In genomic region chr1:155326020-155326526, GRCh38 we compare ENCODE assay signal across 10 cellular contexts. TPM values are rescaled to one million over a fixed set of nuclear protein-coding genes. Genes with fewer than 3 reads are reported as not detected.
A peak's percentile ranks its signal among the peaks of the same experiment; 100 is the strongest.
DNase-seq lines count a peak whose midpoint lies in the region; ATAC-seq and TF ChIP-seq lines count a peak whose summit lies in the region.
"Had no signal": no experiment of that assay in that cellular context is flagged by ENCODE, and none has a peak within 500 bp of the region (broad histone marks: within the 10 kb centered on the region; RNA-seq: fewer than 3 reads in every experiment).

No MANE protein-coding gene starts in this region.

- no TSS peak for BruUV-seq in PC-3 (replicated peaks; lab: Mats Ljungman, UMichigan)

- ATAC-seq in DND-41 (ENCODE audit: insufficient read depth, low read depth) (no peak), PC-3 (no peak), gastroesophageal sphincter (no peak), HG02678 (IDR thresholded peaks at IDR 0.05; ENCODE audit: unreplicated experiment) (no peak)
- ATAC-seq: left lung had no signal

- H3K9me3 ChIP-seq in DND-41 (ENCODE audit: insufficient read depth, low read length, severe bottlenecking), result no peaks in the 10 kb centered on the region
- H3K9me3 ChIP-seq in PC-3 (ENCODE audit: low read length), result no peaks in the 10 kb centered on the region
- H3K9me3 ChIP-seq in colonic mucosa, result no peaks in the 10 kb centered on the region
- H3K9me3 ChIP-seq in osteoblast (ENCODE audit: low read depth, low read length), result no peaks in the 10 kb centered on the region
- no peaks in the 10 kb centered on the region for H3K9me3 ChIP-seq in Karpas-422 (ENCODE audit: low read length)
- no peaks in the 10 kb centered on the region for H3K9me3 ChIP-seq in gastroesophageal sphincter
- H3K9me3 ChIP-seq: left lung had no signal

- H3K27me3 ChIP-seq in DND-41 (ENCODE audit: insufficient read depth, low read length, poor library complexity), result no peaks in the 10 kb centered on the region
- H3K27me3 ChIP-seq in PC-3 (ENCODE audit: low read length), result no peaks in the 10 kb centered on the region
- H3K27me3 ChIP-seq in colonic mucosa, result no peaks in the 10 kb centered on the region
- no peaks in the 10 kb centered on the region for H3K27me3 ChIP-seq in osteoblast (ENCODE audit: insufficient read depth, low read length)
- no peaks in the 10 kb centered on the region for H3K27me3 ChIP-seq in Karpas-422 (ENCODE audit: low read length)
- H3K27me3 ChIP-seq in gastroesophageal sphincter, result no peaks in the 10 kb centered on the region
- H3K27me3 ChIP-seq: left lung had no signal

- H3K9me2 ChIP-seq in PC-3 (replicated peaks; ENCODE audit: low read length) (no peaks in the 10 kb centered on the region), Karpas-422 (replicated peaks; ENCODE audit: insufficient read depth, low read length) (no peaks in the 10 kb centered on the region)

- H3K4me2 ChIP-seq in DND-41 (ENCODE audit: insufficient read depth, low read length), result peak overlapping the region; percentile 86; the same call in 1 of the 2 replicates
- peak overlapping the region; percentile 93 for H3K4me2 ChIP-seq in PC-3 (ENCODE audit: low read length)
- no peak overlapping the region for H3K4me2 ChIP-seq in osteoblast (ENCODE audit: insufficient read depth, low read length)
- H3K4me2 ChIP-seq in Karpas-422 (ENCODE audit: low read depth, low read length, poor library complexity, severe bottlenecking), result no peak overlapping the region

- no peak overlapping the region for H3K4me3 ChIP-seq in DND-41 (ENCODE audit: low read depth in 1 of 2, low read length in 2 of 2)
- peak overlapping the region; percentile 80 for H3K4me3 ChIP-seq in PC-3 (ENCODE audit: low read length)
- H3K4me3 ChIP-seq in colonic mucosa, result peak overlapping the region; percentile 83
- no peak overlapping the region for H3K4me3 ChIP-seq in osteoblast (ENCODE audit: insufficient read depth, low read length)
- no peak overlapping the region for H3K4me3 ChIP-seq in Karpas-422 (ENCODE audit: low read length)
- H3K4me3 ChIP-seq in gastroesophageal sphincter, result no peak overlapping the region

- peaks cover 8% of the 10 kb centered on the region; the same call in 1 of the 2 replicates for H4K20me1 ChIP-seq in DND-41 (ENCODE audit: insufficient read depth, low read length)
- 0 out of 2 replicates have a peak, but pooled peaks cover 3% of the 10 kb centered on the region for H4K20me1 ChIP-seq in PC-3 (ENCODE audit: low read length)
- peaks cover 27% of the 10 kb centered on the region for H4K20me1 ChIP-seq in osteoblast (ENCODE audit: insufficient read depth, low read length)
- H4K20me1 ChIP-seq in Karpas-422 (ENCODE audit: insufficient read depth, low read depth, low read length), result no peaks in the 10 kb centered on the region

- H3K36me3 ChIP-seq in DND-41 (ENCODE audit: insufficient read depth, low read length), result peaks cover 14% of the 10 kb centered on the region
- peaks cover 24% of the 10 kb centered on the region for H3K36me3 ChIP-seq in PC-3 (ENCODE audit: low read depth, low read length)
- H3K36me3 ChIP-seq in colonic mucosa, result no peaks in the 10 kb centered on the region
- peaks cover 29% of the 10 kb centered on the region for H3K36me3 ChIP-seq in osteoblast (ENCODE audit: insufficient read depth, low read length)
- H3K36me3 ChIP-seq in Karpas-422 (ENCODE audit: insufficient read depth, low read length), result peaks cover 11% of the 10 kb centered on the region; the same call in 1 of the 2 replicates
- H3K36me3 ChIP-seq in gastroesophageal sphincter, result peaks cover 0 to 51% of the 10 kb centered on the region in 2 donors

- H3K9ac ChIP-seq in DND-41 (ENCODE audit: low read depth, low read length), result peak overlapping the region; percentile 79; the same call in 1 of the 2 replicates
- no peak overlapping the region for H3K9ac ChIP-seq in PC-3 (ENCODE audit: low read length)
- H3K9ac ChIP-seq in colonic mucosa (ENCODE audit: low read depth in 2 of 2, low read length in 2 of 2), result peak overlapping the region in 1 of 2 donors; percentile 86
- H3K9ac ChIP-seq in Karpas-422 (ENCODE audit: low read length), result no peak overlapping the region

- H3K27ac ChIP-seq in DND-41 (ENCODE audit: low read length), result peak overlapping the region; percentile 11; the same call in 1 of the 2 replicates
- no peak overlapping the region for H3K27ac ChIP-seq in PC-3 (ENCODE audit: low read length)
- H3K27ac ChIP-seq in colonic mucosa, result no peak overlapping the region
- no peak overlapping the region for H3K27ac ChIP-seq in osteoblast (ENCODE audit: low read depth, low read length)
- H3K27ac ChIP-seq in Karpas-422 (ENCODE audit: low read length), result no peak overlapping the region
- H3K27ac ChIP-seq in gastroesophageal sphincter, result peak overlapping the region in 2 of 4 donors; percentile 98 to 99

- 75 to 83% methylated on average over 5 of the region's 6 CpGs for WGBS in gastroesophageal sphincter (ENCODE audit: low coverage in 1 of 2), 2 donors

- TF ChIP-seq EP300 in gastroesophageal sphincter (IDR thresholded peaks at IDR 0.05), result no peak

- peaks cover 34% of the 10 kb centered on the region for H3K4me1 ChIP-seq in DND-41 (ENCODE audit: insufficient read depth, low read length)
- peaks cover 27% of the 10 kb centered on the region for H3K4me1 ChIP-seq in PC-3 (ENCODE audit: insufficient read depth, low read length)
- peaks cover 20% of the 10 kb centered on the region for H3K4me1 ChIP-seq in colonic mucosa
- peaks cover 19% of the 10 kb centered on the region for H3K4me1 ChIP-seq in osteoblast (ENCODE audit: insufficient read depth, low read length)
- H3K4me1 ChIP-seq in Karpas-422 (ENCODE audit: low read length), result peaks cover 43% of the 10 kb centered on the region
- peaks cover 0 to 49% (median 15%) of the 10 kb centered on the region in 3 donors for H3K4me1 ChIP-seq in gastroesophageal sphincter

- CTCF ChIA-PET in PC-3 (lab: Charles Lee), result no interaction called here

- POLR2A ChIA-PET in PC-3 (lab: Charles Lee; ENCODE audit: unreplicated experiment), result no interaction called here

- H3K79me2 ChIP-seq in DND-41 (ENCODE audit: insufficient read depth, low read length), result peaks cover 16% of the 10 kb centered on the region
- peaks cover 29% of the 10 kb centered on the region for H3K79me2 ChIP-seq in PC-3 (ENCODE audit: low read length)
- peaks cover 37% of the 10 kb centered on the region for H3K79me2 ChIP-seq in osteoblast (ENCODE audit: insufficient read depth, low read length)
- H3K79me2 ChIP-seq in Karpas-422 (ENCODE audit: low read length), result no peaks in the 10 kb centered on the region

- H3F3A ChIP-seq in PC-3 (ENCODE audit: low read length, unreplicated experiment), result no peaks in the 10 kb centered on the region

- TF ChIP-seq CTCF in DND-41 (IDR thresholded peaks at IDR 0.05; ENCODE audit: borderline replicate concordance, extremely low read depth, low read length, poor library complexity, severe bottlenecking), result no peak
- TF ChIP-seq CTCF in PC-3 (conservative IDR thresholded peaks at IDR 0.05; ENCODE audit: low read depth, low read length), result no peak
- TF ChIP-seq CTCF in colonic mucosa (IDR thresholded peaks at IDR 0.05), result no peak
- TF ChIP-seq CTCF in osteoblast (IDR thresholded peaks at IDR 0.05; ENCODE audit: extremely low read depth, low read depth, low read length), result no peak
- TF ChIP-seq CTCF in gastroesophageal sphincter (IDR thresholded peaks at IDR 0.05), result no peak

- H2AFZ ChIP-seq in DND-41 (ENCODE audit: low read depth, low read length), result no peak overlapping the region
- no peak overlapping the region for H2AFZ ChIP-seq in PC-3 (ENCODE audit: low read length)
- no peak overlapping the region for H2AFZ ChIP-seq in osteoblast (ENCODE audit: low read length)
- no peak overlapping the region for H2AFZ ChIP-seq in Karpas-422 (ENCODE audit: low read length)

- DNase-seq in DND-41 (no peak), PC-3 (no peak), colonic mucosa (no peak), osteoblast (ENCODE audit: insufficient read length, low spot score, missing footprints) (peak; percentile 47), Karpas-422 (no peak)
- DNase-seq: activated CD4-positive, CD25-positive, alpha-beta regulatory T cell; NCI-H1694 had no signal

- intact Hi-C loops in PC-3 (cut with micrococcal nuclease) (no loop called here), colonic mucosa (cut with DNase I) (no loop called here)

- no peak for TF ChIP-seq POLR2A in gastroesophageal sphincter (IDR thresholded peaks at IDR 0.05)

RNA-seq across cellular contexts. Expression of gene RUSC1, which starts 5.4 kb away (rescaled TPM):
- 80.3 and 85.1 TPM in 2 replicates for total RNA-seq in PC-3 (2014; rRNA removed)
- 100 to 1,000 TPM in 1 of 2 donors, 10 to 100 TPM in 1; 68.4 to 113 TPM for total RNA-seq in colonic mucosa
- total RNA-seq in osteoblast, result 15.6 and 16.5 TPM in 2 replicates
- total RNA-seq in Karpas-422 (2014; rRNA removed; shearing (Covaris generic); ENCODE audit: low replicate concordance), result 8.3 and 9.2 TPM in 2 replicates
- total RNA-seq in gastroesophageal sphincter, result 10 to 100 TPM; 10.8 to 34.2 (median 24.4) TPM

RNA-seq across cellular contexts. Expression of gene FDPS, which starts 17.4 kb away (rescaled TPM):
- total RNA-seq in PC-3 (2014; rRNA removed), result 301 and 313 TPM in 2 replicates
- 100 to 1,000 TPM; 300 to 501 TPM for total RNA-seq in colonic mucosa
- total RNA-seq in osteoblast, result 191 and 216 TPM in 2 replicates
- 298 and 377 TPM in 2 replicates for total RNA-seq in Karpas-422 (2014; rRNA removed; shearing (Covaris generic); ENCODE audit: low replicate concordance)
- 100 to 1,000 TPM in 1 of 4 donors, 10 to 100 TPM in 3; 71.2 to 125 (median 81.0) TPM for total RNA-seq in gastroesophageal sphincter

RNA-seq across cellular contexts. Expression of gene PKLR, which starts 24.8 kb away (rescaled TPM):
- not detected in 2 replicates for total RNA-seq in PC-3 (2014; rRNA removed)
- 1 to 10 TPM; 1.6 to 2.9 TPM for total RNA-seq in colonic mucosa
- total RNA-seq in osteoblast, result not detected in 2 replicates
- not detected in 2 replicates for total RNA-seq in Karpas-422 (2014; rRNA removed; shearing (Covaris generic); ENCODE audit: low replicate concordance)
- total RNA-seq in gastroesophageal sphincter, result not detected
- total RNA-seq: left lung had no signal

RNA-seq across cellular contexts. Expression of gene HCN3, which starts 48.8 kb away (rescaled TPM):
- total RNA-seq in PC-3 (2014; rRNA removed) (1.8 and 1.9 TPM in 2 replicates), colonic mucosa (10 to 100 TPM; 12.4 to 12.8 TPM), osteoblast (2.5 and 2.9 TPM in 2 replicates), gastroesophageal sphincter (1 to 10 TPM in 3 of 4 donors, under 1 TPM in 1; 0.47 to 2.2 (median 1.6) TPM)
- 5.9 and 6.3 TPM in 2 replicates for total RNA-seq in Karpas-422 (2014; rRNA removed; shearing (Covaris generic); ENCODE audit: low replicate concordance)

RNA-seq across cellular contexts. Expression of gene CLK2, which starts 52.8 kb away (rescaled TPM):
- 44.5 and 49.9 TPM in 2 replicates for total RNA-seq in PC-3 (2014; rRNA removed)
- total RNA-seq in colonic mucosa, result 10 to 100 TPM; 31.7 to 66.4 TPM
- 17.4 and 19.7 TPM in 2 replicates for total RNA-seq in osteoblast
- total RNA-seq in Karpas-422 (2014; rRNA removed; shearing (Covaris generic); ENCODE audit: low replicate concordance), result 78.7 and 99.6 TPM in 2 replicates
- total RNA-seq in gastroesophageal sphincter, result 10 to 100 TPM; 14.4 to 51.4 (median 32.9) TPM

Comparison
In these comparisons a context has a peak if more than half of its experiments do, and no peak if none do; other contexts are left out.
1. H3K4me2 ChIP-seq: peak in DND-41 (single experiment) and PC-3 (single experiment); none in osteoblast (single experiment) and Karpas-422 (single experiment).
2. H3K4me3 ChIP-seq: peak in PC-3 (single experiment) and colonic mucosa (single experiment); none in DND-41 (0 of 2), osteoblast (single experiment), Karpas-422 (single experiment) and gastroesophageal sphincter (0 of 2).